Comparison of ENCODE assay signal across 1 cellular context in the genomic region with DNA sequence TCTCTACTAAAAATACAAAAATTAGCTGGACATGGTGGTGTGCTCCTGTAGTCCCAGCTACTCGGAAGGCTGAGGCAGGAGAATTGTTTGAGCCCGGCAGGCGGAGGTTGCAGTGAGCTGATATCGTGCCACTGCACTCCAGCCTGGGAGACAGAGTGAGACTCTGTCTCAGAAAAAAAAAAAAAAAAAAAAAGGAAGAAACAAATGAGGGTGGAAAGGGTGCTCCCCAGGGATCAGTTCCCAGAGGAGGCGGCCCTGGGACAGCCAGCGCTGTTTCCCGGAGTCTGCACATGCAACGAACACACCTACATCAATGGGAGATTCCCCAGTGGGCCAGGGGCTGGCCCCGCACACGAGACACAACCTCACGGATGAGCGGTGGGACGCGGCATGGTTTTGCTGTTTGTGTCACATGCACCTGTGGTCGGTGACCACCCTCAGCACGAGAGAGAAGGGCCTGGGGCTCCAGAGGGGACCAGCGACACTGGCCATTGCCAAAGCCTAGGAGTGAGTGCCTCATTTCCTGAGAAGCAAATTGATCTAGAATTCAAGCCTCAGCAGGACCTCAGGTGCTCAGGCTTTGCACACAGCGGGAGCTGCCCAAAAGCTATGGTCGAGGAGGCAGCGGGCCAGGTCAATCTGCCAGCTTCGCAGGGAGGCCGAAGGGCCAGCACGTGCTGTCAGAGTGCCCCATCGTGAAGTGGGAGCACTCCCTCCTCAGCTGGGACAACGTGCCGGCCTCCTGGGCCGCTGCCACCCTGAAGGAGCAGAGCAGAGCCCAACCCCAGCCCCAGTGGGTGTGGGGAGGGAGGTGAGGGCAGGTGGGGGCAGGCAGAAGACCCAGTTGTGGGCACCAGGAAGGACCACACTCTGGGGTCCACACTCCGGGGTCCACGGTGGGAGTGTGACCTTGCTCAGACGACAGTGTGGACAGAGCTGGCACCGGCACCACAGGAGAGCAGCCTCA.
TF ChIP-seq lines count a peak whose summit lies in the region.

No MANE protein-coding gene starts in this region.

TF ChIP-seq in H1, 55 proteins besides CTCF, POLR2A, EP300 and RAD21:
- TF ChIP-seq HDAC2 (IDR thresholded peaks at IDR 0.05; ENCODE audit: borderline replicate concordance in 1 of 2, low read depth in 2 of 2, low read length in 2 of 2) (no peak), BACH1 (IDR thresholded peaks at IDR 0.05; ENCODE audit: low read length) (no peak)
TF ChIP-seq in H1: peak in this region for 0.
